Comparison of ENCODE assay signal across 1 cellular context in genomic region chr5:179825655-179826182, GRCh38.
TF ChIP-seq lines count a peak whose summit lies in the region.

No MANE protein-coding gene starts in this region.

TF ChIP-seq in HepG2, 621 proteins besides CTCF, POLR2A, EP300 and RAD21 (continued from another document and continues in another):
- TF ChIP-seq HOMEZ (CRISPR knock-in tag; IDR thresholded peaks at IDR 0.05; ENCODE audit: low read depth) (no peak), ERF (CRISPR knock-in tag; IDR thresholded peaks at IDR 0.05) (no peak), SUZ12 (IDR thresholded peaks at IDR 0.05; ENCODE audit: low read depth, low read length) (no peak), ZBTB8A (CRISPR knock-in tag; IDR thresholded peaks at IDR 0.05; ENCODE audit: borderline replicate concordance, low read depth) (no peak), DR1 (CRISPR knock-in tag; IDR thresholded peaks at IDR 0.05) (peak; percentile 38; the same call in 1 of the 2 replicates), TBX3 (IDR thresholded peaks at IDR 0.05; ENCODE audit: borderline replicate concordance) (no peak), IKZF4 (CRISPR knock-in tag; IDR thresholded peaks at IDR 0.05; ENCODE audit: borderline replicate concordance, low read depth, not compliant biosample characterization) (no peak), DPF2 (CRISPR knock-in tag; IDR thresholded peaks at IDR 0.05; ENCODE audit: borderline replicate concordance, low read depth) (no peak), ZNF329 (CRISPR knock-in tag; IDR thresholded peaks at IDR 0.05; ENCODE audit: low read depth) (no peak), PRDM4 (CRISPR knock-in tag; IDR thresholded peaks at IDR 0.05; ENCODE audit: borderline replicate concordance) (no peak), ZNF180 (CRISPR knock-in tag; IDR thresholded peaks at IDR 0.05; ENCODE audit: borderline replicate concordance, low read depth) (no peak), ZNF235 (CRISPR knock-in tag; IDR thresholded peaks at IDR 0.05; ENCODE audit: borderline replicate concordance) (no peak), STAG1 (CRISPR knock-in tag; IDR thresholded peaks at IDR 0.05) (peak; percentile 47), MIXL1 (CRISPR knock-in tag; IDR thresholded peaks at IDR 0.05) (no peak), ZNF589 (CRISPR knock-in tag; conservative IDR thresholded peaks at IDR 0.05) (no peak), MIER3 (CRISPR knock-in tag; IDR thresholded peaks at IDR 0.05; ENCODE audit: borderline replicate concordance) (0 out of 2 replicates have a peak, but pooled peaks have one; percentile 22), ZNF777 (CRISPR knock-in tag; IDR thresholded peaks at IDR 0.05) (no peak), FLYWCH1 (CRISPR knock-in tag; IDR thresholded peaks at IDR 0.05) (no peak), GMEB1 (CRISPR knock-in tag; IDR thresholded peaks at IDR 0.05; ENCODE audit: borderline replicate concordance) (no peak), PRDM10 (CRISPR knock-in tag; IDR thresholded peaks at IDR 0.05; ENCODE audit: low read depth) (no peak), RNF2 (conservative IDR thresholded peaks at IDR 0.05; ENCODE audit: low read depth) (no peak), MED1 (CRISPR knock-in tag; IDR thresholded peaks at IDR 0.05) (peak; percentile 56; the same call in 1 of the 2 replicates), NFIC (IDR thresholded peaks at IDR 0.05; ENCODE audit: low read length) (no peak), HMG20A (CRISPR knock-in tag; IDR thresholded peaks at IDR 0.05; ENCODE audit: borderline replicate concordance) (no peak), ZGPAT (CRISPR knock-in tag; IDR thresholded peaks at IDR 0.05) (no peak), NR3C1 (CRISPR knock-in tag; IDR thresholded peaks at IDR 0.05) (no peak), HBP1 (CRISPR knock-in tag; IDR thresholded peaks at IDR 0.05; ENCODE audit: low read depth) (no peak), ELF4 (CRISPR knock-in tag; IDR thresholded peaks at IDR 0.05; ENCODE audit: borderline replicate concordance) (no peak), ATRX (CRISPR knock-in tag; IDR thresholded peaks at IDR 0.05; ENCODE audit: borderline replicate concordance) (no peak), GZF1 (CRISPR knock-in tag; IDR thresholded peaks at IDR 0.05) (no peak)
- TF ChIP-seq, protein P1, sequence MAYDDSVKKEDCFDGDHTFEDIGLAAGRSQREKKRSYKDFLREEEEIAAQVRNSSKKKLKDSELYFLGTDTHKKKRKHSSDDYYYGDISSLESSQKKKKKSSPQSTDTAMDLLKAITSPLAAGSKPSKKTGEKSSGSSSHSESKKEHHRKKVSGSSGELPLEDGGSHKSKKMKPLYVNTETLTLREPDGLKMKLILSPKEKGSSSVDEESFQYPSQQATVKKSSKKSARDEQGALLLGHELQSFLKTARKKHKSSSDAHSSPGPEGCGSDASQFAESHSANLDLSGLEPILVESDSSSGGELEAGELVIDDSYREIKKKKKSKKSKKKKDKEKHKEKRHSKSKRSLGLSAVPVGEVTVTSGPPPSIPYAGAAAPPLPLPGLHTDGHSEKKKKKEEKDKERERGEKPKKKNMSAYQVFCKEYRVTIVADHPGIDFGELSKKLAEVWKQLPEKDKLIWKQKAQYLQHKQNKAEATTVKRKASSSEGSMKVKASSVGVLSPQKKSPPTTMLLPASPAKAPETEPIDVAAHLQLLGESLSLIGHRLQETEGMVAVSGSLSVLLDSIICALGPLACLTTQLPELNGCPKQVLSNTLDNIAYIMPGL (CRISPR knock-in tag; IDR thresholded peaks at IDR 0.05; ENCODE audit: borderline replicate concordance in 1 of 2, low read depth in 1 of 2) = peak; percentile 20 to 34; a peak in 2 of 4 replicates
- TF ChIP-seq, protein P2, sequence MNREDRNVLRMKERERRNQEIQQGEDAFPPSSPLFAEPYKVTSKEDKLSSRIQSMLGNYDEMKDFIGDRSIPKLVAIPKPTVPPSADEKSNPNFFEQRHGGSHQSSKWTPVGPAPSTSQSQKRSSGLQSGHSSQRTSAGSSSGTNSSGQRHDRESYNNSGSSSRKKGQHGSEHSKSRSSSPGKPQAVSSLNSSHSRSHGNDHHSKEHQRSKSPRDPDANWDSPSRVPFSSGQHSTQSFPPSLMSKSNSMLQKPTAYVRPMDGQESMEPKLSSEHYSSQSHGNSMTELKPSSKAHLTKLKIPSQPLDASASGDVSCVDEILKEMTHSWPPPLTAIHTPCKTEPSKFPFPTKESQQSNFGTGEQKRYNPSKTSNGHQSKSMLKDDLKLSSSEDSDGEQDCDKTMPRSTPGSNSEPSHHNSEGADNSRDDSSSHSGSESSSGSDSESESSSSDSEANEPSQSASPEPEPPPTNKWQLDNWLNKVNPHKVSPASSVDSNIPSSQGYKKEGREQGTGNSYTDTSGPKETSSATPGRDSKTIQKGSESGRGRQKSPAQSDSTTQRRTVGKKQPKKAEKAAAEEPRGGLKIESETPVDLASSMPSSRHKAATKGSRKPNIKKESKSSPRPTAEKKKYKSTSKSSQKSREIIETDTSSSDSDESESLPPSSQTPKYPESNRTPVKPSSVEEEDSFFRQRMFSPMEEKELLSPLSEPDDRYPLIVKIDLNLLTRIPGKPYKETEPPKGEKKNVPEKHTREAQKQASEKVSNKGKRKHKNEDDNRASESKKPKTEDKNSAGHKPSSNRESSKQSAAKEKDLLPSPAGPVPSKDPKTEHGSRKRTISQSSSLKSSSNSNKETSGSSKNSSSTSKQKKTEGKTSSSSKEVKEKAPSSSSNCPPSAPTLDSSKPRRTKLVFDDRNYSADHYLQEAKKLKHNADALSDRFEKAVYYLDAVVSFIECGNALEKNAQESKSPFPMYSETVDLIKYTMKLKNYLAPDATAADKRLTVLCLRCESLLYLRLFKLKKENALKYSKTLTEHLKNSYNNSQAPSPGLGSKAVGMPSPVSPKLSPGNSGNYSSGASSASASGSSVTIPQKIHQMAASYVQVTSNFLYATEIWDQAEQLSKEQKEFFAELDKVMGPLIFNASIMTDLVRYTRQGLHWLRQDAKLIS (CRISPR knock-in tag; IDR thresholded peaks at IDR 0.05) = no peak
- TF ChIP-seq, protein P3, sequence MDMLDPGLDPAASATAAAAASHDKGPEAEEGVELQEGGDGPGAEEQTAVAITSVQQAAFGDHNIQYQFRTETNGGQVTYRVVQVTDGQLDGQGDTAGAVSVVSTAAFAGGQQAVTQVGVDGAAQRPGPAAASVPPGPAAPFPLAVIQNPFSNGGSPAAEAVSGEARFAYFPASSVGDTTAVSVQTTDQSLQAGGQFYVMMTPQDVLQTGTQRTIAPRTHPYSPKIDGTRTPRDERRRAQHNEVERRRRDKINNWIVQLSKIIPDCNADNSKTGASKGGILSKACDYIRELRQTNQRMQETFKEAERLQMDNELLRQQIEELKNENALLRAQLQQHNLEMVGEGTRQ (IDR thresholded peaks at IDR 0.05; ENCODE audit: low read depth, low read length) = no peak
- TF ChIP-seq, protein P3 (CRISPR knock-in tag; IDR thresholded peaks at IDR 0.05; ENCODE audit: borderline replicate concordance) = no peak
